In the genomic region with DNA sequence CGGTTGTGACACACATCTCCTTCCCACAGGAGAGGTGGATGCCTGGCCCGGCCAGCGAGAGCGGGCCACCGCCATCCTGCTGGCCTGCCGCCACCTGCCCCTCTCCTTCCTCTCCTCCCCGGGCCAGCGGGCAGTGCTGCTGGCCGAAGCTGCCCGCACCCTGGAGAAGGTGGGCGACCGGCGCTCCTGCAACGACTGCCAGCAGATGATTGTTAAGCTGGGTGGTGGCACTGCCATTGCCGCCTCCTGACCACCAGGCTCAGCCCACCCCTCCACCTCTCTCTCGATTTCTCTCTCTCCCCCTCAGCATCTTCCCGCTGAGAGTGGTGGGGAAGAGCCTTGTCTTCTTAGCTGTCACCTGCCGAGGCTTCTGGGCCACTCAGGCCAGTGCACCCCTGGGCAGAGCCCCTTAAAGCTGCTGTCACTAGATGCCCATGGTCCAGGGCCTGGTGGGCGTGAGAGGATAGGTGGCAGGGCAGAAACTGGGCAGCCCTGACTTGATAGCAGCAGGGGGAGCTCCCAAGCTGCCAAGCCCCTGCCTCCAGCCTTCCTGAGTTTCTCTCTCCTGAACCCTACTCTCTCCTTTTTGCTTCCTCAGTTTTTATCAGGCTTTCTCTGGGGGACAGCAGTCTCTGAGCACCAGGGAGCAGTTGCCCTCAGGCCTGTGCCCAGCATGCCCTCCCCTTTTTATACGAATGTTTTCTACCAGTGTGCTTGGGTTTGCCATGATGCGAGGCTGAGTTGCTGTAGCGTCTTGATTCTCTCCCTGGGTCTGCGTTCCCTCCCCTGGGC, we compare ENCODE assay signal across 27 cellular contexts. TPM values are rescaled to one million over a fixed set of nuclear protein-coding genes. Genes with fewer than 3 reads are reported as not detected.
A peak's percentile ranks its signal among the peaks of the same experiment; 100 is the strongest.
DNase-seq lines count a peak whose midpoint lies in the region; ATAC-seq and TF ChIP-seq lines count a peak whose summit lies in the region.
"Had no signal": no experiment of that assay in that cellular context is flagged by ENCODE, and none has a peak within 500 bp of the region (broad histone marks: within the 10 kb centered on the region; RNA-seq: fewer than 3 reads in every experiment).

No MANE protein-coding gene starts in this region.

- POLR2A ChIA-PET in A673 (lab: Charles Lee; ENCODE audit: low non-redundant PET) (no interaction called here), HEK293 (lab: Yijun Ruan, JAX) (interaction anchor here (3.3 kb wide), 1 partner anchor 11 kb away, joined by 10 read pairs; no protein-coding TSS in a partner anchor)

- no peak overlapping the region for H3K4me3 Mint-ChIP-seq in memory B cell
- H3K4me3 Mint-ChIP-seq: activated CD8-positive, alpha-beta T cell treated with anti-CD3 and anti-CD28 coated beads for 36 hours; immature natural killer cell; neural crest cell; stimulated activated naive CD8-positive, alpha-beta T cell treated with anti-CD3 and anti-CD28 coated beads, Interleukin-15, Interleukin-2, amounts not matched to agents 100 ng/mL and 50 ng/mL, for 24 hours; WTC11 had no signal

- H3K9me3 ChIP-seq in A673 (ENCODE audit: low read depth, low read length, poor library complexity, severe bottlenecking) (no peaks in the 10 kb centered on the region), HEK293 (ENCODE audit: control insufficient read depth, insufficient read depth, low read depth, low read length) (no peaks in the 10 kb centered on the region)
- H3K9me3 ChIP-seq: left lung, SJCRH30, transverse colon had no signal

- CTCF ChIA-PET in A673 (lab: Charles Lee): interaction anchor here (0.7 kb wide), 1 partner anchor 159 kb away, joined by 3 read pairs; no protein-coding TSS in a partner anchor
- CTCF ChIA-PET in HEK293 (lab: Yijun Ruan, JAX): interaction anchor here (1.5 to 2.9 kb wide), 2 partner anchors 35 to 208 kb away, joined by 3 to 13 read pairs; no protein-coding TSS in a partner anchor

- H3K4me1 Mint-ChIP-seq in memory B cell: peaks cover 15% of the 10 kb centered on the region

- BruUV-seq in A673 (replicated peaks; lab: Mats Ljungman, UMichigan): no TSS peak

- H3K27ac ChIP-seq in A673 (ENCODE audit: low read depth, low read length, poor library complexity, severe bottlenecking) (peak overlapping the region; percentile 37), HEK293 (ENCODE audit: extremely low read depth, low read depth, low read length) (no peak overlapping the region)
- H3K27ac ChIP-seq: 22Rv1, cardiac muscle cell, left lung, SJCRH30, skin epidermis, transverse colon had no signal

- TF ChIP-seq CTCF in A673 (conservative IDR thresholded peaks at IDR 0.05; ENCODE audit: low read depth, low read length) (no peak), HEK293 (tag by site-specific recombination; IDR thresholded peaks at IDR 0.05) (0 out of 2 replicates have a peak, but pooled peaks have one; percentile 18)

- DNase-seq in DMS 273 (lab: John Stamatoyannopoulos, UW; ENCODE audit: unreplicated experiment): peak; percentile 15
- no peak for DNase-seq in DMS 273 treated with DMSO at 0.1 percent for 48 hours (lab: John Stamatoyannopoulos, UW)
- DNase-seq in A673 (ENCODE audit: low spot score): no peak
- no peak for DNase-seq in memory B cell (ENCODE audit: low spot score in 2 of 2)
- DNase-seq in NCI-H2196 treated with DMSO at 0.1 percent for 48 hours (lab: John Stamatoyannopoulos, UW; ENCODE audit: unreplicated experiment): no peak
- no peak for DNase-seq in NCI-H510A treated with DMSO at 0.1 percent for 48 hours (lab: John Stamatoyannopoulos, UW)
- no peak for DNase-seq in DMS153 (lab: John Stamatoyannopoulos, UW)
- DNase-seq: activated CD8-positive, alpha-beta T cell treated with anti-CD3 and anti-CD28 coated beads for 36 hours; activated T-cell treated with anti-CD3 and anti-CD28 coated beads, Interleukin-2, amount 50 U/mL, for 48 hours; GOT3; immature natural killer cell; KBM-7; midbrain; NCI-H1694; NCI-H774; PC-3; SJCRH30; transverse colon had no signal

- H3K4me1 ChIP-seq in A673 (ENCODE audit: insufficient read depth, low read length, poor library complexity, severe bottlenecking) (peaks cover 13% of the 10 kb centered on the region), HEK293 (ENCODE audit: control insufficient read depth, insufficient read depth, low read length) (no peaks in the 10 kb centered on the region)
- H3K4me1 ChIP-seq: SJCRH30 had no signal

- H3K9me3 Mint-ChIP-seq in memory B cell: no peaks in the 10 kb centered on the region
- H3K9me3 Mint-ChIP-seq: activated CD8-positive, alpha-beta T cell treated with anti-CD3 and anti-CD28 coated beads for 36 hours; immature natural killer cell; neural crest cell; stimulated activated naive CD8-positive, alpha-beta T cell treated with anti-CD3 and anti-CD28 coated beads, Interleukin-15, Interleukin-2, amounts not matched to agents 100 ng/mL and 50 ng/mL, for 24 hours; WTC11 had no signal

- intact Hi-C loops in A673 (cut with micrococcal nuclease; ENCODE audit: unreplicated experiment): no loop called here

- H3K36me3 ChIP-seq in A673 (ENCODE audit: insufficient read depth, low read length, poor library complexity, severe bottlenecking) (peaks cover 57% of the 10 kb centered on the region), HEK293 (ENCODE audit: control insufficient read depth in 2 of 2, insufficient read depth in 1 of 2, low read length in 2 of 2) (peaks cover 3 to 65% of the 10 kb centered on the region in 2 experiments; a peak in 2 of 3 replicates)

- peaks cover 3% of the 10 kb centered on the region for H3K27me3 ChIP-seq in A673 (replicated peaks; ENCODE audit: insufficient read depth, low read depth, low read length, poor library complexity)
- H3K27me3 ChIP-seq: SJCRH30 had no signal

- H3K27ac Mint-ChIP-seq in memory B cell: peak overlapping the region; percentile 87
- H3K27ac Mint-ChIP-seq: activated CD8-positive, alpha-beta T cell treated with anti-CD3 and anti-CD28 coated beads for 36 hours; stimulated activated naive CD8-positive, alpha-beta T cell treated with anti-CD3 and anti-CD28 coated beads, Interleukin-15, Interleukin-2, amounts not matched to agents 100 ng/mL and 50 ng/mL, for 24 hours; WTC11 had no signal

- peaks cover 12% of the 10 kb centered on the region for H3K36me3 Mint-ChIP-seq in memory B cell

- no peak for ATAC-seq in memory B cell (ENCODE audit: low read depth)
- ATAC-seq: activated CD8-positive, alpha-beta T cell treated with anti-CD3 and anti-CD28 coated beads for 36 hours; left lung; PC-3; WTC11 had no signal

- H3K27me3 Mint-ChIP-seq in memory B cell: no peaks in the 10 kb centered on the region
- H3K27me3 Mint-ChIP-seq: stimulated activated naive CD8-positive, alpha-beta T cell treated with anti-CD3 and anti-CD28 coated beads, Interleukin-15, Interleukin-2, amounts not matched to agents 100 ng/mL and 50 ng/mL, for 24 hours had no signal

- no peak overlapping the region for H3K4me3 ChIP-seq in A673 (ENCODE audit: low read depth, low read length, poor library complexity, severe bottlenecking)
- H3K4me3 ChIP-seq in HEK293 (ENCODE audit: low read depth, low read length): no peak overlapping the region
- H3K4me3 ChIP-seq: cardiac muscle cell, left lung, SJCRH30, skin epidermis, transverse colon had no signal

TF ChIP-seq in HEK293, 187 proteins besides CTCF, POLR2A, EP300 and RAD21:
- TF ChIP-seq TRIM28 (IDR thresholded peaks at IDR 0.05; ENCODE audit: borderline replicate concordance, low read length) (no peak), ZNF221 (tag by site-specific recombination; IDR thresholded peaks at IDR 0.05; ENCODE audit: borderline replicate concordance) (no peak), ZNF394 (tag by site-specific recombination; IDR thresholded peaks at IDR 0.05; ENCODE audit: borderline replicate concordance) (no peak), ZEB2 (tag by site-specific recombination; IDR thresholded peaks at IDR 0.05) (no peak), ZIC2 (tag by site-specific recombination; IDR thresholded peaks at IDR 0.05) (0 out of 2 replicates have a peak, but pooled peaks have one; percentile 8), ZNF302 (tag by site-specific recombination; IDR thresholded peaks at IDR 0.05; ENCODE audit: low read depth) (no peak), ZNF76 (tag by site-specific recombination; IDR thresholded peaks at IDR 0.05; ENCODE audit: borderline replicate concordance, low read depth) (no peak), ZNF350 (tag by site-specific recombination; IDR thresholded peaks at IDR 0.05) (no peak)
- TF ChIP-seq, protein P1, sequence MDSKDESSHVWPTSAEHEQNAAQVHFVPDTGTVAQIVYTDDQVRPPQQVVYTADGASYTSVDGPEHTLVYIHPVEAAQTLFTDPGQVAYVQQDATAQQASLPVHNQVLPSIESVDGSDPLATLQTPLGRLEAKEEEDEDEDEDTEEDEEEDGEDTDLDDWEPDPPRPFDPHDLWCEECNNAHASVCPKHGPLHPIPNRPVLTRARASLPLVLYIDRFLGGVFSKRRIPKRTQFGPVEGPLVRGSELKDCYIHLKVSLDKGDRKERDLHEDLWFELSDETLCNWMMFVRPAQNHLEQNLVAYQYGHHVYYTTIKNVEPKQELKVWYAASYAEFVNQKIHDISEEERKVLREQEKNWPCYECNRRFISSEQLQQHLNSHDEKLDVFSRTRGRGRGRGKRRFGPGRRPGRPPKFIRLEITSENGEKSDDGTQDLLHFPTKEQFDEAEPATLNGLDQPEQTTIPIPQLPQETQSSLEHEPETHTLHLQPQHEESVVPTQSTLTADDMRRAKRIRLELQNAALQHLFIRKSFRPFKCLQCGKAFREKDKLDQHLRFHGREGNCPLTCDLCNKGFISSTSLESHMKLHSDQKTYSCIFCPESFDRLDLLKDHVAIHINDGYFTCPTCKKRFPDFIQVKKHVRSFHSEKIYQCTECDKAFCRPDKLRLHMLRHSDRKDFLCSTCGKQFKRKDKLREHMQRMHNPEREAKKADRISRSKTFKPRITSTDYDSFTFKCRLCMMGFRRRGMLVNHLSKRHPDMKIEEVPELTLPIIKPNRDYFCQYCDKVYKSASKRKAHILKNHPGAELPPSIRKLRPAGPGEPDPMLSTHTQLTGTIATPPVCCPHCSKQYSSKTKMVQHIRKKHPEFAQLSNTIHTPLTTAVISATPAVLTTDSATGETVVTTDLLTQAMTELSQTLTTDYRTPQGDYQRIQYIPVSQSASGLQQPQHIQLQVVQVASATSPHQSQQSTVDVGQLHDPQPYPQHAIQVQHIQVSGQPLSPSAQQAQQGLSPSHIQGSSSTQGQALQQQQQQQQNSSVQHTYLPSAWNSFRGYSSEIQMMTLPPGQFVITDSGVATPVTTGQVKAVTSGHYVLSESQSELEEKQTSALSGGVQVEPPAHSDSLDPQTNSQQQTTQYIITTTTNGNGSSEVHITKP (tag by site-specific recombination; IDR thresholded peaks at IDR 0.05): peak; percentile 52; the same call in 1 of the 2 replicates

RNA-seq across cellular contexts. Expression of gene SHISA8, which starts 9.3 kb away (rescaled TPM):
- total RNA-seq in A673 (2021): 1.4 and 1.8 TPM in 2 replicates
- total RNA-seq: cardiac muscle cell, left lung, PC-3, pulmonary artery endothelial cell, SJCRH30 had no signal

RNA-seq across cellular contexts. Expression of gene TNFRSF13C, which starts 21.0 kb away (rescaled TPM):
- 6.6 and 8.0 TPM in 2 replicates for total RNA-seq in A673 (2021)

RNA-seq across cellular contexts. Expression of gene CENPM, which starts 41.3 kb away (rescaled TPM):
- 62.1 and 67.2 TPM in 2 replicates for total RNA-seq in A673 (2021)
